7 cellular contexts compared by ENCODE assay signal in the genomic region with DNA sequence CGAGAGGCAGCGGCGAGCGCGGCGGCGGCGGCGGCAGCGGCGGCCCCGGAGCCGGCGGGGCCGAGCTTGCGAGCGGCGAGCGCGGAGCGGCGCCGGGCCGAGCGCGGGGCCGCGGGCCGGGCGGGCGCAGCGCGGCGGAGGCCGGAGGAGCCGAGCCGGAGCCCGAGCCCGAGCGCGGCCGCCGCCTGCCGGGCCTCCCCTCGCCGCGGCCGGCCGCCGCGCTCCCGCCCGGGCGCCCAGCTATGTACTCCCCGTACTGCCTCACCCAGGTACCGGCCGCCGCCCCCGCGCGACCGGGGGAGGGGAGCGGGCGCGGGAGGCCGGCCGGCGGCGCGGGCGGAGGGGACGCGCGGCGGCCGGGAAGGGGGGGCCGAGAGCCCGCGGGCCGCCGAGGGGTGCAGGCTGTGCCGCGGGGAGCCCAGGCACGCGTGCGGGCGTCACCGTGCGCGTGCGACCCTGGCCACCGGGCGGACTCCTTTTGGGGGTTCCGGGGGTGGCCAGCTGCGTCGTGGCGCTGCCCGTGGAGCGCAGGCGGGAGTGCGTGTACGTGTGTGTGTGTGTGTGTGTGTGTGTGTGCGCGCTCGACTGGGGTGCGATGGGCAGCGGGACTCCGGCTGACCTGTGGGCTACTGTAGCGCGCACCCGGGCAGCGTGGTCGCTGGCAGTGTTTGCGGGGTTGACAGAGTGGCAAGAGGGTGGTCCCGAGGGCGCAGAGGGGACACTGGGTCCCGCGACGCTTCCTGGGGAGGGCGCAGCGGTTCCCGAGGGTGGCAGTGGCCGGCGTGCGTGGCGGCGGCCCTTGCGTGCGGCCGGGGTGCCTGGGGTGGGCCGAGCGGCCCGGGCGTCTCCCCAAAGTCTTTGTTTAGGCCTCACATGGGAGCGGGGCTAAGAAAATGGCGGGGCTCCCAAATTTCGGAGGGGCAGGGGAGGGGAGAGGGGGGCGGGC. TPM values are rescaled to one million over a fixed set of nuclear protein-coding genes. Genes with fewer than 3 reads are reported as not detected.
DNase-seq lines count a peak whose midpoint lies in the region; FAIRE-seq and TF ChIP-seq lines count a peak whose summit lies in the region.

No MANE protein-coding gene starts in this region.

- TF ChIP-seq POLR2A in GM12891 (IDR thresholded peaks at IDR 0.05; ENCODE audit: low read depth, low read length) (no peak), erythroblast (IDR thresholded peaks at IDR 0.05; ENCODE audit: low read length) (no peak)

- H3K9me3 Mint-ChIP-seq in nephron = peaks cover 2% of the 10 kb centered on the region

- H3K36me3 Mint-ChIP-seq in nephron (ENCODE audit: low read depth) = peaks cover 8% of the 10 kb centered on the region

- DNase-seq in GM12891 (ENCODE audit: insufficient read length, low spot score) = peak; percentile 71
- peak; percentile 32 for DNase-seq in RKO (ENCODE audit: low spot score)
- peak; percentile 60 to 64 for DNase-seq in erythroblast (lab: John Stamatoyannopoulos, UW)
- DNase-seq in NCI-H146 (lab: John Stamatoyannopoulos, UW) = no peak
- no peak for DNase-seq in activated effector memory CD4-positive, alpha-beta T cell treated with Interleukin-2 at 50 U/mL for 16 hours
- no peak for DNase-seq in hippocampal formation (lab: John Stamatoyannopoulos, UW)

- H3K4me3 Mint-ChIP-seq in nephron = peak overlapping the region; percentile 84 to 92 (median 91)

- H3K4me1 Mint-ChIP-seq in nephron = peaks cover 27% of the 10 kb centered on the region

- no peak for FAIRE-seq in GM12891 (lab: Jason Lieb, UNC)

- peak overlapping the region in 1 of 3 experiments; percentile 81 for H3K27ac Mint-ChIP-seq in nephron

- peaks cover 89% of the 10 kb centered on the region for H3K27me3 Mint-ChIP-seq in nephron (ENCODE audit: low read depth)

- no peak for TF ChIP-seq CTCF in nephron (IDR thresholded peaks at IDR 0.05; ENCODE audit: unreplicated experiment in 3 of 3)

TF ChIP-seq in GM12891, 5 proteins besides CTCF, POLR2A, EP300 and RAD21:
- no peak for TF ChIP-seq POU2F2 (IDR thresholded peaks at IDR 0.05; ENCODE audit: low read depth, low read length)
- no peak for TF ChIP-seq POLR2AphosphoS5 (IDR thresholded peaks at IDR 0.05; ENCODE audit: low read depth, low read length)
- TF ChIP-seq TAF1 (IDR thresholded peaks at IDR 0.05; ENCODE audit: low read depth, low read length) = no peak
- TF ChIP-seq SPI1 (IDR thresholded peaks at IDR 0.05; ENCODE audit: low read depth, low read length) = no peak
- TF ChIP-seq PAX5 (IDR thresholded peaks at IDR 0.05; ENCODE audit: insufficient read depth, low read length, severe bottlenecking) = no peak

RNA-seq across cellular contexts. Expression of a gene that starts 0.6 kb away (rescaled TPM):
- polyA plus RNA-seq in GM12891 (2012; ENCODE audit: low read depth, missing spikeins) = 0.30 TPM

RNA-seq across cellular contexts. Expression of a gene that starts 26.5 kb away (rescaled TPM):
- polyA plus RNA-seq in GM12891 (2012; ENCODE audit: low read depth, missing spikeins) = not detected

RNA-seq across cellular contexts. Expression of a gene that starts 38.8 kb away (rescaled TPM):
- 38.0 TPM for polyA plus RNA-seq in GM12891 (2012; ENCODE audit: low read depth, missing spikeins)

RNA-seq across cellular contexts. Expression of a gene that starts 50.2 kb away (rescaled TPM):
- polyA plus RNA-seq in GM12891 (2012; ENCODE audit: low read depth, missing spikeins) = 108 TPM

RNA-seq across cellular contexts. Expression of a gene that starts 57.5 kb away (rescaled TPM):
- polyA plus RNA-seq in GM12891 (2012; ENCODE audit: low read depth, missing spikeins) = 578 TPM

Comparison
In these comparisons a context has a peak if more than half of its experiments do, and no peak if none do; other contexts are left out.
1. DNase-seq: peak in GM12891 (single experiment), RKO (single experiment) and erythroblast (2 of 2); none in NCI-H146 (single experiment), activated effector memory CD4-positive, alpha-beta T cell treated with Interleukin-2 at 50 U/mL for 16 hours (single experiment) and hippocampal formation (0 of 2).